Comparison of ENCODE assay signal across 20 cellular contexts in the genomic region with DNA sequence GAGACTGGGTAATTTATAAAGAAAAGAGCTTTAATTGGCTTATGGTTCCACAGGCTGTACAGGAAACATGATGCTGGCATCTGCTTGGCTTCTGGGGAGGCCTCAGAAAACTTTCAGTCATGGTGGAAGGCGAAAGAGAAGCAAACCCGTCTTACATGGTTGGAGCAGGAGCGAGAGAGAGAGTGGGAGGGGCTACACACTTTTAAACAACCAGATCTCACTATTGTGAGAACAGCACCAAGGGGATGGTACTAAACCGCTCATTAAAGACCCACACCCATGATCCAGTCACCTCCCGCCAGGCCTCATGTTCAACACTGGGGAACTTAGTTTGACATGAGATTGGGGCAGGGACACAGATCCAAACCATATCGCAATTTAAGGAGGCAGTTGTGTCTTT.
DNase-seq lines count a peak whose midpoint lies in the region; ATAC-seq and TF ChIP-seq lines count a peak whose summit lies in the region.
"Had no signal": no experiment of that assay in that cellular context is flagged by ENCODE, and none has a peak within 500 bp of the region (broad histone marks: within the 10 kb centered on the region; RNA-seq: fewer than 3 reads in every experiment).

No MANE protein-coding gene starts in this region.

- peak; percentile 50; the same call in 2 of the 3 replicates for ATAC-seq in GM23338
- ATAC-seq in WTC11: peak; percentile 82
- no peak for ATAC-seq in GM19351 (IDR thresholded peaks at IDR 0.05; ENCODE audit: unreplicated experiment)
- ATAC-seq: A549 had no signal

- H3K9me2 ChIP-seq in GM23338 (ENCODE audit: insufficient read depth): no peaks in the 10 kb centered on the region

- peaks cover 9% of the 10 kb centered on the region; the same call in 2 of the 3 replicates for H3K36me3 Mint-ChIP-seq in GM23338 (ENCODE audit: low read depth)
- H3K36me3 Mint-ChIP-seq in WTC11: peaks cover 12% of the 10 kb centered on the region

- H2BK12ac ChIP-seq in trophoblast cell (ENCODE audit: low read length): no peak overlapping the region

- H2AFZ ChIP-seq in GM23338 (no peak overlapping the region), trophoblast cell (ENCODE audit: insufficient read depth, low read length, poor library complexity) (no peak overlapping the region)

- H2BK5ac ChIP-seq in trophoblast cell (ENCODE audit: low read depth, low read length, poor library complexity): no peak overlapping the region

- POLR2A ChIA-PET in WTC11 (lab: Charles Lee): no interaction called here

- H3K9me3 Mint-ChIP-seq in GM23338 (no peaks in the 10 kb centered on the region), WTC11 (peaks cover 6% of the 10 kb centered on the region)
- H3K9me3 Mint-ChIP-seq: CD14-positive monocyte; CD4-positive, alpha-beta T cell; CD8-positive, alpha-beta memory T cell had no signal

- H3K18ac ChIP-seq in trophoblast cell (ENCODE audit: low read length): peak overlapping the region; percentile 82

- H3K79me1 ChIP-seq in trophoblast cell (ENCODE audit: low read length): no peaks in the 10 kb centered on the region

- WGBS in trophoblast cell (ENCODE audit: extremely low coverage, insufficient coverage, insufficient read length): no CpG with 5 or more reads among the region's 6 CpGs

- no peaks in the 10 kb centered on the region for H3F3A ChIP-seq in GM23338 (replicated peaks; ENCODE audit: low read depth)

- H3K79me2 ChIP-seq in GM23338 (replicated peaks; ENCODE audit: insufficient read depth) (peaks cover 20% of the 10 kb centered on the region), trophoblast cell (ENCODE audit: control insufficient read depth, insufficient read depth, low read length, poor library complexity) (no peaks in the 10 kb centered on the region)

- H3K4me2 ChIP-seq in GM23338 (no peak overlapping the region), trophoblast cell (ENCODE audit: low read length) (no peak overlapping the region)
- H3K4me2 ChIP-seq: A549; BLaER1 treated with 17β-estradiol and CSF1 and Interleukin-3, amounts not matched to agents 10 nM and 100 nM had no signal

- H3K27ac ChIP-seq in GM23338 (ENCODE audit: low read depth) (no peak overlapping the region), trophoblast cell (ENCODE audit: low read depth, low read length) (no peak overlapping the region)
- H3K27ac ChIP-seq: A549; BLaER1 treated with 17β-estradiol and CSF1 and Interleukin-3, amounts not matched to agents 10 nM and 100 nM had no signal

- no peak overlapping the region for H3K4me3 Mint-ChIP-seq in GM23338
- H3K4me3 Mint-ChIP-seq in WTC11: no peak overlapping the region
- H3K4me3 Mint-ChIP-seq: CD14-positive monocyte; CD4-positive, alpha-beta T cell; CD8-positive, alpha-beta memory T cell had no signal

- H3K14ac ChIP-seq in trophoblast cell (ENCODE audit: low read length): no peak overlapping the region

- H3K4ac ChIP-seq in trophoblast cell (ENCODE audit: low read depth, low read length): no peak overlapping the region

- no peaks in the 10 kb centered on the region for H3K27me3 ChIP-seq in GM23338 (ENCODE audit: insufficient read depth)
- H3K27me3 ChIP-seq in trophoblast cell (ENCODE audit: insufficient read depth, low read length): no peaks in the 10 kb centered on the region
- H3K27me3 ChIP-seq: BE2C; BLaER1 treated with 17β-estradiol and CSF1 and Interleukin-3, amounts not matched to agents 10 nM and 100 nM had no signal

- H2AK5ac ChIP-seq in trophoblast cell (ENCODE audit: low read length): no peak overlapping the region

- peaks cover 6% of the 10 kb centered on the region; the same call in 1 of the 3 replicates for H3K4me1 Mint-ChIP-seq in GM23338
- peaks cover 9% of the 10 kb centered on the region for H3K4me1 Mint-ChIP-seq in WTC11
- H3K4me1 Mint-ChIP-seq: CD14-positive monocyte had no signal

- no peak overlapping the region for H3K4me3 ChIP-seq in GM23338
- no peak overlapping the region for H3K4me3 ChIP-seq in trophoblast cell (ENCODE audit: low read depth, low read length)
- H3K4me3 ChIP-seq: A549; BLaER1 treated with 17β-estradiol and CSF1 and Interleukin-3, amounts not matched to agents 10 nM and 100 nM had no signal

- no peak overlapping the region for H3K9ac ChIP-seq in trophoblast cell (ENCODE audit: low read length)
- H3K9ac ChIP-seq: BLaER1 treated with 17β-estradiol and CSF1 and Interleukin-3, amounts not matched to agents 10 nM and 100 nM had no signal

- TF ChIP-seq CTCF in GM23338 (conservative IDR thresholded peaks at IDR 0.05; ENCODE audit: low read depth in 2 of 2): no peak
- TF ChIP-seq CTCF in WTC11 (IDR thresholded peaks at IDR 0.05): no peak

- DNase-seq in ELF-1 (ENCODE audit: low read depth, low spot score) (peak; percentile 14), GM23338 (ENCODE audit: low spot score) (peak; percentile 34), WTC11 (ENCODE audit: low spot score) (no peak), trophoblast cell (no peak), D341Med (ENCODE audit: low spot score) (no peak), amygdala (lab: John Stamatoyannopoulos, UW) (no peak)
- DNase-seq: 8988T; ACHN; AML-193; BE2C; CD4-positive, alpha-beta T cell; CD8-positive, alpha-beta memory T cell; DMS53; DMS79 treated with DMSO at 0.1 percent for 48 hours; GOT3; HCEC 1CT had no signal

- H4K8ac ChIP-seq in trophoblast cell (ENCODE audit: low read depth, low read length): no peak overlapping the region

- H3K4me1 ChIP-seq in GM23338 (ENCODE audit: insufficient read depth) (peaks cover 5% of the 10 kb centered on the region; the same call in 1 of the 2 replicates), trophoblast cell (ENCODE audit: control insufficient read depth in 1 of 2, insufficient read depth in 2 of 2, low read length in 2 of 2) (no peaks in the 10 kb centered on the region)
- H3K4me1 ChIP-seq: A549, BE2C had no signal

- peak overlapping the region; percentile 70 for H4K12ac ChIP-seq in trophoblast cell (ENCODE audit: low read depth, low read length)

- no peak overlapping the region for H2BK120ac ChIP-seq in trophoblast cell (ENCODE audit: insufficient read depth, low read length, poor library complexity)

- H4K20me1 ChIP-seq in GM23338 (replicated peaks; ENCODE audit: insufficient read depth): no peaks in the 10 kb centered on the region

- H3K27ac Mint-ChIP-seq in GM23338 (peak overlapping the region; percentile 4; the same call in 1 of the 2 replicates), WTC11 (peak overlapping the region; percentile 13; the same call in 1 of the 2 replicates)
- H3K27ac Mint-ChIP-seq: CD14-positive monocyte; CD4-positive, alpha-beta T cell had no signal

- H3K9me3 ChIP-seq in trophoblast cell (ENCODE audit: insufficient read depth, low read depth, low read length): no peaks in the 10 kb centered on the region
- H3K9me3 ChIP-seq: A549, BE2C had no signal

- H3K23ac ChIP-seq in trophoblast cell (ENCODE audit: low read length): no peak overlapping the region

- CTCF ChIA-PET in WTC11 (lab: Charles Lee): no interaction called here

- H3K27me3 Mint-ChIP-seq in GM23338 (ENCODE audit: insufficient read depth, low read depth, poor library complexity) (peaks cover 2% of the 10 kb centered on the region), WTC11 (ENCODE audit: low read depth) (no peaks in the 10 kb centered on the region)
- H3K27me3 Mint-ChIP-seq: CD4-positive, alpha-beta T cell; CD8-positive, alpha-beta memory T cell had no signal

- peak overlapping the region; percentile 5 for H4K91ac ChIP-seq in trophoblast cell (ENCODE audit: low read depth, low read length)

- H3K36me3 ChIP-seq in GM23338 (ENCODE audit: insufficient read depth) (no peaks in the 10 kb centered on the region), trophoblast cell (ENCODE audit: control insufficient read depth in 1 of 2, insufficient read depth in 2 of 2, low read length in 2 of 2) (peaks cover 2 to 4% of the 10 kb centered on the region in 2 experiments)
- H3K36me3 ChIP-seq: BE2C had no signal

TF ChIP-seq in GM23338, 12 proteins besides CTCF, POLR2A, EP300 and RAD21 (continues in another document):
- no peak for TF ChIP-seq STAT1 (IDR thresholded peaks at IDR 0.05; ENCODE audit: unreplicated experiment)
- TF ChIP-seq ZNF331 (CRISPR knock-in tag; IDR thresholded peaks at IDR 0.05; ENCODE audit: low read depth): no peak

TF ChIP-seq in WTC11, 78 proteins besides CTCF, POLR2A, EP300 and RAD21 (continues in another document):
- no peak for TF ChIP-seq FOXK1 (CRISPR knock-in tag; IDR thresholded peaks at IDR 0.05)
- TF ChIP-seq, protein P1, sequence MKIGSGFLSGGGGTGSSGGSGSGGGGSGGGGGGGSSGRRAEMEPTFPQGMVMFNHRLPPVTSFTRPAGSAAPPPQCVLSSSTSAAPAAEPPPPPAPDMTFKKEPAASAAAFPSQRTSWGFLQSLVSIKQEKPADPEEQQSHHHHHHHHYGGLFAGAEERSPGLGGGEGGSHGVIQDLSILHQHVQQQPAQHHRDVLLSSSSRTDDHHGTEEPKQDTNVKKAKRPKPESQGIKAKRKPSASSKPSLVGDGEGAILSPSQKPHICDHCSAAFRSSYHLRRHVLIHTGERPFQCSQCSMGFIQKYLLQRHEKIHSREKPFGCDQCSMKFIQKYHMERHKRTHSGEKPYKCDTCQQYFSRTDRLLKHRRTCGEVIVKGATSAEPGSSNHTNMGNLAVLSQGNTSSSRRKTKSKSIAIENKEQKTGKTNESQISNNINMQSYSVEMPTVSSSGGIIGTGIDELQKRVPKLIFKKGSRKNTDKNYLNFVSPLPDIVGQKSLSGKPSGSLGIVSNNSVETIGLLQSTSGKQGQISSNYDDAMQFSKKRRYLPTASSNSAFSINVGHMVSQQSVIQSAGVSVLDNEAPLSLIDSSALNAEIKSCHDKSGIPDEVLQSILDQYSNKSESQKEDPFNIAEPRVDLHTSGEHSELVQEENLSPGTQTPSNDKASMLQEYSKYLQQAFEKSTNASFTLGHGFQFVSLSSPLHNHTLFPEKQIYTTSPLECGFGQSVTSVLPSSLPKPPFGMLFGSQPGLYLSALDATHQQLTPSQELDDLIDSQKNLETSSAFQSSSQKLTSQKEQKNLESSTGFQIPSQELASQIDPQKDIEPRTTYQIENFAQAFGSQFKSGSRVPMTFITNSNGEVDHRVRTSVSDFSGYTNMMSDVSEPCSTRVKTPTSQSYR (CRISPR knock-in tag; IDR thresholded peaks at IDR 0.05): no peak
- TF ChIP-seq, protein P2, sequence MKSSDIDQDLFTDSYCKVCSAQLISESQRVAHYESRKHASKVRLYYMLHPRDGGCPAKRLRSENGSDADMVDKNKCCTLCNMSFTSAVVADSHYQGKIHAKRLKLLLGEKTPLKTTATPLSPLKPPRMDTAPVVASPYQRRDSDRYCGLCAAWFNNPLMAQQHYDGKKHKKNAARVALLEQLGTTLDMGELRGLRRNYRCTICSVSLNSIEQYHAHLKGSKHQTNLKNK (CRISPR knock-in tag; IDR thresholded peaks at IDR 0.05): no peak

Comparison
In these comparisons a context has a peak if more than half of its experiments do, and no peak if none do; other contexts are left out.
1. DNase-seq: peak in ELF-1 (single experiment) and GM23338 (single experiment); none in WTC11 (single experiment), trophoblast cell (0 of 2), D341Med (single experiment) and amygdala (0 of 56).